In the genomic region with DNA sequence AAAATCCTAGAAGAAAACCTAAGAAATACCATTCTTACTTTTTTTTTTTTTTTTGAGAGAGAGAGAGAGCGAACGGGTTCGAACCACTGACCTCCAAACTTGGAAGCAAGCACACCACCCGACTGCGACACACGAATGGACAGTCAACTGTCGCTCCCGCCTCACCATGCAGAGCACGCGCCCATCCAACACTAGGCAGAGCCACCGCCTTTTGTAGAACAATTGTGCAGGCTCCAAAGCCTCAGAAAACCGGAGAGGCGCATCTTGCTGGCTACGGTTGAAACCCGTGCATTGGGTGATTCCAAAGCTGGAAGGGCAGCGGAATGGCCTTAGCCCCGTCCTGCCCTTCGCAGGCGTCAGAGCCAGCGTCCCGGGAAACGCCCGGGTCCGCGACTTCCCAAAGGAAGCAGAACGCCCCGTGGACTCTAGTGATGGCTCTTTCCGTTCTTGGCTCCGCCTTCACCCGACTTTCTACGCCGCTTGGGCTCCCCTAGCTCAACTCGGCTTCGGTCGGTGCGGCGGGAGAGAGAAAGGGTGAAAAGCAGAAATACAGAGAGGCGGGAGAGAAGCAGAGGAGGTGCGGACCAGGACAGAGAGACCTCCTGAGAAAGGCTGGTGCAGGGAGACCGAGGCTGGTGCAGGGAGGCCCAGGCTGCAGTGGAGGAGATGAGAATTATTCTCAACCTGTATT, we compare ENCODE assay signal across 1 cellular context.
TF ChIP-seq lines count a peak whose summit lies in the region.

No MANE protein-coding gene starts in this region.

TF ChIP-seq in GM12878, 131 proteins besides CTCF, POLR2A, EP300 and RAD21 (continued from another document):
- TF ChIP-seq, protein P1, sequence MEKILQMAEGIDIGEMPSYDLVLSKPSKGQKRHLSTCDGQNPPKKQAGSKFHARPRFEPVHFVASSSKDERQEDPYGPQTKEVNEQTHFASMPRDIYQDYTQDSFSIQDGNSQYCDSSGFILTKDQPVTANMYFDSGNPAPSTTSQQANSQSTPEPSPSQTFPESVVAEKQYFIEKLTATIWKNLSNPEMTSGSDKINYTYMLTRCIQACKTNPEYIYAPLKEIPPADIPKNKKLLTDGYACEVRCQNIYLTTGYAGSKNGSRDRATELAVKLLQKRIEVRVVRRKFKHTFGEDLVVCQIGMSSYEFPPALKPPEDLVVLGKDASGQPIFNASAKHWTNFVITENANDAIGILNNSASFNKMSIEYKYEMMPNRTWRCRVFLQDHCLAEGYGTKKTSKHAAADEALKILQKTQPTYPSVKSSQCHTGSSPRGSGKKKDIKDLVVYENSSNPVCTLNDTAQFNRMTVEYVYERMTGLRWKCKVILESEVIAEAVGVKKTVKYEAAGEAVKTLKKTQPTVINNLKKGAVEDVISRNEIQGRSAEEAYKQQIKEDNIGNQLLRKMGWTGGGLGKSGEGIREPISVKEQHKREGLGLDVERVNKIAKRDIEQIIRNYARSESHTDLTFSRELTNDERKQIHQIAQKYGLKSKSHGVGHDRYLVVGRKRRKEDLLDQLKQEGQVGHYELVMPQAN (conservative IDR thresholded peaks at IDR 0.05): no peak
- TF ChIP-seq ASH2L (IDR thresholded peaks at IDR 0.05; ENCODE audit: borderline replicate concordance, low read depth): no peak
- TF ChIP-seq, protein P2, sequence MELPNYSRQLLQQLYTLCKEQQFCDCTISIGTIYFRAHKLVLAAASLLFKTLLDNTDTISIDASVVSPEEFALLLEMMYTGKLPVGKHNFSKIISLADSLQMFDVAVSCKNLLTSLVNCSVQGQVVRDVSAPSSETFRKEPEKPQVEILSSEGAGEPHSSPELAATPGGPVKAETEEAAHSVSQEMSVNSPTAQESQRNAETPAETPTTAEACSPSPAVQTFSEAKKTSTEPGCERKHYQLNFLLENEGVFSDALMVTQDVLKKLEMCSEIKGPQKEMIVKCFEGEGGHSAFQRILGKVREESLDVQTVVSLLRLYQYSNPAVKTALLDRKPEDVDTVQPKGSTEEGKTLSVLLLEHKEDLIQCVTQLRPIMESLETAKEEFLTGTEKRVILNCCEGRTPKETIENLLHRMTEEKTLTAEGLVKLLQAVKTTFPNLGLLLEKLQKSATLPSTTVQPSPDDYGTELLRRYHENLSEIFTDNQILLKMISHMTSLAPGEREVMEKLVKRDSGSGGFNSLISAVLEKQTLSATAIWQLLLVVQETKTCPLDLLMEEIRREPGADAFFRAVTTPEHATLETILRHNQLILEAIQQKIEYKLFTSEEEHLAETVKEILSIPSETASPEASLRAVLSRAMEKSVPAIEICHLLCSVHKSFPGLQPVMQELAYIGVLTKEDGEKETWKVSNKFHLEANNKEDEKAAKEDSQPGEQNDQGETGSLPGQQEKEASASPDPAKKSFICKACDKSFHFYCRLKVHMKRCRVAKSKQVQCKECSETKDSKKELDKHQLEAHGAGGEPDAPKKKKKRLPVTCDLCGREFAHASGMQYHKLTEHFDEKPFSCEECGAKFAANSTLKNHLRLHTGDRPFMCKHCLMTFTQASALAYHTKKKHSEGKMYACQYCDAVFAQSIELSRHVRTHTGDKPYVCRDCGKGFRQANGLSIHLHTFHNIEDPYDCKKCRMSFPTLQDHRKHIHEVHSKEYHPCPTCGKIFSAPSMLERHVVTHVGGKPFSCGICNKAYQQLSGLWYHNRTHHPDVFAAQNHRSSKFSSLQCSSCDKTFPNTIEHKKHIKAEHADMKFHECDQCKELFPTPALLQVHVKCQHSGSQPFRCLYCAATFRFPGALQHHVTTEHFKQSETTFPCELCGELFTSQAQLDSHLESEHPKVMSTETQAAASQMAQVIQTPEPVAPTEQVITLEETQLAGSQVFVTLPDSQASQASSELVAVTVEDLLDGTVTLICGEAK (IDR thresholded peaks at IDR 0.05; ENCODE audit: borderline replicate concordance): no peak
- TF ChIP-seq RUNX3 (IDR thresholded peaks at IDR 0.05; ENCODE audit: low read length): no peak
- TF ChIP-seq POU2F2 (IDR thresholded peaks at IDR 0.05; ENCODE audit: borderline replicate concordance, low read depth, low read length): no peak
- TF ChIP-seq NR2F1 (conservative IDR thresholded peaks at IDR 0.05): no peak
- no peak for TF ChIP-seq ZNF217 (IDR thresholded peaks at IDR 0.05)
- TF ChIP-seq STAT1 (conservative IDR thresholded peaks at IDR 0.05): no peak
- no peak for TF ChIP-seq PAX8 (IDR thresholded peaks at IDR 0.05)
- no peak for TF ChIP-seq CEBPB (IDR thresholded peaks at IDR 0.05; ENCODE audit: borderline replicate concordance in 1 of 2, low read depth in 2 of 2, low read length in 2 of 2)
- TF ChIP-seq SMC3 (IDR thresholded peaks at IDR 0.05; ENCODE audit: borderline replicate concordance, low read length): no peak
- no peak for TF ChIP-seq BHLHE40 (IDR thresholded peaks at IDR 0.05; ENCODE audit: borderline replicate concordance in 1 of 2, low read depth in 2 of 2, low read length in 1 of 2)
- no peak for TF ChIP-seq RFX5 (IDR thresholded peaks at IDR 0.05; ENCODE audit: low read depth, low read length)
- no peak for TF ChIP-seq ZBED1 (IDR thresholded peaks at IDR 0.05; ENCODE audit: borderline replicate concordance)
- no peak for TF ChIP-seq SP1 (IDR thresholded peaks at IDR 0.05; ENCODE audit: low read depth, low read length)
